In genomic region chr17:82060614-82061013, GRCh38 we compare ENCODE assay signal across 18 cellular contexts.
"Had no signal": no experiment of that assay in that cellular context is flagged by ENCODE, and none has a peak within 500 bp of the region (broad histone marks: within the 10 kb centered on the region; RNA-seq: fewer than 3 reads in every experiment).

No MANE protein-coding gene starts in this region.

- H3K27me3 ChIP-seq: brain microvascular endothelial cell, left lung, transverse colon had no signal

- H3K27ac ChIP-seq: brain microvascular endothelial cell, left lung, parathyroid adenoma, transverse colon had no signal

- H3K9me3 ChIP-seq: left lung, mucosa of descending colon, transverse colon had no signal

- DNase-seq: activated CD4-positive, alpha-beta T cell treated with anti-CD3 and anti-CD28 coated beads, Interleukin-2, amount 10 ng/mL, durations not matched to agents 7 days and 5 days; activated CD8-positive, alpha-beta T cell treated with anti-CD3 and anti-CD28 coated beads, Interleukin-2, amount 10 ng/mL, durations not matched to agents 7 days and 5 days; activated naive CD4-positive, alpha-beta T cell treated with anti-CD3 and anti-CD28 coated beads for 36 hours; activated T-cell treated with anti-CD3 and anti-CD28 coated beads, Interleukin-2, amount 50 U/mL, for 24 hours; aorta; brain microvascular endothelial cell; cortex of kidney; erythroblast; foreskin melanocyte; glutamatergic neuron; naive B cell; T1000; transverse colon had no signal

- FAIRE-seq: endometrium, keratinocyte had no signal

- H3K9ac ChIP-seq: parathyroid adenoma had no signal

- H3K79me2 ChIP-seq: parathyroid adenoma had no signal

- H3K4me3 ChIP-seq: left lung, mucosa of descending colon, transverse colon had no signal

- ATAC-seq: activated CD8-positive, alpha-beta T cell treated with anti-CD3 and anti-CD28 coated beads, Interleukin-2, amount 10 ng/mL, durations not matched to agents 7 days and 5 days; left lung; mucosa of descending colon had no signal

- H2AFZ ChIP-seq: parathyroid adenoma had no signal
